14 cellular contexts compared by ENCODE assay signal in genomic region chr5:50547303-50547702, GRCh38.
A peak's percentile ranks its signal among the peaks of the same experiment; 100 is the strongest.
DNase-seq lines count a peak whose midpoint lies in the region; ATAC-seq, FAIRE-seq and TF ChIP-seq lines count a peak whose summit lies in the region.
"Had no signal": no experiment of that assay in that cellular context is flagged by ENCODE, and none has a peak within 500 bp of the region (broad histone marks: within the 10 kb centered on the region; RNA-seq: fewer than 3 reads in every experiment).

No MANE protein-coding gene starts in this region.

- 77 to 81% methylated on average over 2 of the region's 2 CpGs for WGBS in heart right ventricle, 2 donors

- no peaks in the 10 kb centered on the region for H3K27me3 Mint-ChIP-seq in naive B cell
- H3K27me3 Mint-ChIP-seq: activated CD4-positive, alpha-beta memory T cell treated with anti-CD3 and anti-CD28 coated beads for 36 hours had no signal

- intact Hi-C loops in heart right ventricle (cut with DNase I) = no loop called here

- H3K27me3 ChIP-seq in heart right ventricle = no peaks in the 10 kb centered on the region
- H3K27me3 ChIP-seq: neural progenitor cell had no signal

- H3K27ac Mint-ChIP-seq in naive B cell = peak overlapping the region in 4 of 6 donors; percentile 4 to 85 (median 14)
- H3K27ac Mint-ChIP-seq: activated CD4-positive, alpha-beta memory T cell treated with anti-CD3 and anti-CD28 coated beads for 36 hours; neural progenitor cell had no signal

- ATAC-seq in GM18907 (IDR thresholded peaks at IDR 0.05; ENCODE audit: unreplicated experiment) = peak; percentile 84
- ATAC-seq in HG02678 (IDR thresholded peaks at IDR 0.05; ENCODE audit: unreplicated experiment) = peak; percentile 91
- ATAC-seq in naive B cell (ENCODE audit: low read depth in 2 of 2) = peak; percentile 63 to 84
- no peak for ATAC-seq in heart right ventricle

- H3K9me3 Mint-ChIP-seq in naive B cell = peaks cover 1 to 7% (median 5%) of the 10 kb centered on the region in 7 donors

- H3K27ac ChIP-seq in heart right ventricle = no peak overlapping the region
- H3K27ac ChIP-seq: neural progenitor cell, thoracic aorta had no signal

- peaks cover 11 to 14% (median 11%) of the 10 kb centered on the region in 3 donors for H3K4me1 Mint-ChIP-seq in naive B cell
- H3K4me1 Mint-ChIP-seq: neural progenitor cell had no signal

- peaks cover 0 to 3% of the 10 kb centered on the region in 2 donors for H3K36me3 Mint-ChIP-seq in naive B cell
- H3K36me3 Mint-ChIP-seq: neural progenitor cell had no signal

- TF ChIP-seq CTCF in heart right ventricle (IDR thresholded peaks at IDR 0.05) = no peak

- H3K9me3 ChIP-seq in heart right ventricle = peaks cover 0 to 6% (median 0%) of the 10 kb centered on the region in 11 donors
- H3K9me3 ChIP-seq: thoracic aorta had no signal

- peak; percentile 42 for FAIRE-seq in HTR-8/SVneo (lab: Jason Lieb, UNC)

- DNase-seq in HTR-8/SVneo (ENCODE audit: insufficient read length, low spot score) (no peak), naive B cell (peak; percentile 15), AG08396 (ENCODE audit: low spot score) (no peak), cerebellum (ENCODE audit: low spot score) (no peak), heart right ventricle (no peak)
- DNase-seq in activated effector memory CD4-positive, alpha-beta T cell treated with Interleukin-2 at 50 U/mL for 16 hours = no peak
- DNase-seq: activated CD4-positive, alpha-beta memory T cell treated with anti-CD3 and anti-CD28 coated beads for 36 hours; HCEC 1CT; NCI-H1105 treated with DMSO at 0.1 percent for 48 hours; stimulated activated CD4-positive, alpha-beta T cell treated with anti-CD3 and anti-CD28 coated beads, Interleukin-2, amount 100 ng/mL, for 24 hours had no signal

- peak overlapping the region in 3 of 8 donors; percentile 3 to 15 (median 9) for H3K4me3 Mint-ChIP-seq in naive B cell
- H3K4me3 Mint-ChIP-seq: activated CD4-positive, alpha-beta memory T cell treated with anti-CD3 and anti-CD28 coated beads for 36 hours; neural progenitor cell had no signal

- H3K36me3 ChIP-seq in heart right ventricle = no peaks in the 10 kb centered on the region
- H3K36me3 ChIP-seq: neural progenitor cell, thoracic aorta had no signal

- H3K4me1 ChIP-seq in heart right ventricle = no peaks in the 10 kb centered on the region
- H3K4me1 ChIP-seq: neural progenitor cell had no signal

- H3K4me3 ChIP-seq in heart right ventricle = no peak overlapping the region
- H3K4me3 ChIP-seq: neural progenitor cell, thoracic aorta had no signal

Comparison
In these comparisons a context has a peak if more than half of its experiments do, and no peak if none do; other contexts are left out.
1. ATAC-seq: peak in GM18907 (single experiment), HG02678 (single experiment) and naive B cell (2 of 2); none in heart right ventricle (0 of 8).